In genomic region chr22:24156915-24157782, GRCh38 we compare ENCODE assay signal across 1 cellular context.
A peak's percentile ranks its signal among the peaks of the same experiment; 100 is the strongest.
TF ChIP-seq lines count a peak whose summit lies in the region.

No MANE protein-coding gene starts in this region.

TF ChIP-seq in GM12878, 131 proteins besides CTCF, POLR2A, EP300 and RAD21 (continued from another document and continues in another):
- TF ChIP-seq ZBTB40 (IDR thresholded peaks at IDR 0.05; ENCODE audit: borderline replicate concordance) (no peak; the same call in 1 of the 2 replicates), BRCA1 (IDR thresholded peaks at IDR 0.05; ENCODE audit: low read depth, low read length) (no peak), NKRF (conservative IDR thresholded peaks at IDR 0.05) (no peak; the same call in 1 of the 2 replicates), HDAC6 (IDR thresholded peaks at IDR 0.05; ENCODE audit: unreplicated experiment) (no peak), BCL3 (IDR thresholded peaks at IDR 0.05; ENCODE audit: borderline replicate concordance, insufficient read depth, low read depth, low read length, poor library complexity, severe bottlenecking) (peak; percentile 65), CHD2 (IDR thresholded peaks at IDR 0.05; ENCODE audit: borderline replicate concordance, low read depth, low read length) (peak; percentile 87), MEF2A (IDR thresholded peaks at IDR 0.05; ENCODE audit: insufficient read depth, low read depth, low read length) (0 out of 2 replicates have a peak, but pooled peaks have one; percentile 49), CEBPB (IDR thresholded peaks at IDR 0.05; ENCODE audit: borderline replicate concordance in 1 of 2, low read depth in 2 of 2, low read length in 2 of 2) (0 out of 4 replicates have a peak, but pooled peaks of 1 of the 2 experiments have one; percentile 2), ZNF687 (IDR thresholded peaks at IDR 0.05) (no peak), SUPT20H (IDR thresholded peaks at IDR 0.05; ENCODE audit: borderline replicate concordance, control insufficient read depth, low read depth, low read length) (no peak), IRF3 (IDR thresholded peaks at IDR 0.05) (no peak), NR2C1 (IDR thresholded peaks at IDR 0.05) (0 out of 2 replicates have a peak, but pooled peaks have one; percentile 21), MTA2 (IDR thresholded peaks at IDR 0.05; ENCODE audit: low read depth) (peak; percentile 51; the same call in 1 of the 2 replicates), ZBTB11 (CRISPR knock-in tag; IDR thresholded peaks at IDR 0.05) (no peak), REST (IDR thresholded peaks at IDR 0.05; ENCODE audit: low read depth, low read length) (no peak), HCFC1 (IDR thresholded peaks at IDR 0.05; ENCODE audit: low read length) (no peak), BACH1 (IDR thresholded peaks at IDR 0.05; ENCODE audit: borderline replicate concordance) (peak; percentile 27; the same call in 1 of the 2 replicates), ZNF592 (IDR thresholded peaks at IDR 0.05) (peak; percentile 23; the same call in 1 of the 2 replicates)
